ENCODE assay signal across 18 cellular contexts in the genomic region with DNA sequence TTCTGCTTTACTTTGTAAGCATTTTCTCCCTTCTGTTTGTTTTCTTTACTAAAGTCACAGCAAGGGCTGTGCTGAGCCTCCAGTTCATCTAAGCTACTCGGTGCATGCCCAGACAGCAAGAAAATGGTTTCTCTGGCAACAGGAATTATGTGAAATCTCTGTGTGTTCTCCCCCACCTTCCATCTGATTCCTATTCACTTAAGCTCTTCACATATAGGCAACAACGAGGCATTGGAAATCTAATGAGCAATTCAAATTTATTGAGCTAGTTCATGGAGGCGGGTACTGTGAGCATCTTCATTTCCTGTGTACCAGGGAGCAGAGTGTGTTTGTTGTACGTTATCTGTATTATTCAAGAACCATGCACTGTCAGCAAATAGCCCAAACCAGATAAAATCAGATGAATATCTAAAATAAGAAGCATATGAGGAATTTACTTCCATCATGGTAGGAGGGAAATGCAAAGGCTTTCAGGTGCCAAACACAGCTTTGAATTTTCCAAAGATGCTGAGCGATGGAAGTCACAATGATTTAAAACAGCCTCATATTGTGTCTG.
"Had no signal": no experiment of that assay in that cellular context is flagged by ENCODE, and none has a peak within 500 bp of the region (broad histone marks: within the 10 kb centered on the region; RNA-seq: fewer than 3 reads in every experiment).

No MANE protein-coding gene starts in this region.

- H3K9me3 Mint-ChIP-seq: memory B cell had no signal

- DNase-seq: activated CD4-positive, alpha-beta T cell treated with anti-CD3 and anti-CD28 coated beads for 48 hours; activated CD4-positive, CD25-positive, alpha-beta regulatory T cell; activated CD8-positive, alpha-beta T cell treated with anti-CD3 and anti-CD28 coated beads for 36 hours; activated naive CD4-positive, alpha-beta T cell; activated naive CD8-positive, alpha-beta T cell treated with anti-CD3 and anti-CD28 coated beads for 36 hours; activated T-cell treated with anti-CD3 and anti-CD28 coated beads, Interleukin-2, amount 50 U/mL, for 1 hour; colonic mucosa; heart right ventricle; naive thymus-derived CD8-positive, alpha-beta T cell; right cardiac atrium; stimulated activated CD4-positive, alpha-beta T cell treated with anti-CD3 and anti-CD28 coated beads, Interleukin-2, amount 100 ng/mL, for 24 hours; stimulated activated naive CD4-positive, alpha-beta T cell treated with Interleukin-2 at 50 U/mL for 16 hours; T-cell had no signal

- H3K36me3 Mint-ChIP-seq: activated naive CD8-positive, alpha-beta T cell treated with anti-CD3 and anti-CD28 coated beads for 36 hours; memory B cell; naive thymus-derived CD8-positive, alpha-beta T cell; T-cell had no signal

- H3K27ac Mint-ChIP-seq: activated CD8-positive, alpha-beta T cell treated with anti-CD3 and anti-CD28 coated beads for 36 hours; activated naive CD8-positive, alpha-beta T cell treated with anti-CD3 and anti-CD28 coated beads for 36 hours; activated T-helper 17 cell treated with anti-CD3 and anti-CD28 coated beads, Interleukin-2, amount 50 U/mL, for 72 hours; memory B cell; naive thymus-derived CD8-positive, alpha-beta T cell; T-cell had no signal

- H3K4me1 ChIP-seq: colonic mucosa, gastroesophageal sphincter, prostate gland, tibial nerve had no signal

- H3K27ac ChIP-seq: colonic mucosa, gastroesophageal sphincter, heart right ventricle, tibial nerve had no signal

- H3K36me3 ChIP-seq: colonic mucosa, gastroesophageal sphincter, heart right ventricle, prostate gland, tibial nerve had no signal

- H3K27me3 Mint-ChIP-seq: activated CD8-positive, alpha-beta T cell treated with anti-CD3 and anti-CD28 coated beads for 36 hours; activated naive CD8-positive, alpha-beta T cell treated with anti-CD3 and anti-CD28 coated beads for 36 hours; activated T-helper 17 cell treated with anti-CD3 and anti-CD28 coated beads, Interleukin-2, amount 50 U/mL, for 72 hours; memory B cell; naive thymus-derived CD8-positive, alpha-beta T cell; T-cell had no signal

- H3K27me3 ChIP-seq: colonic mucosa, gastroesophageal sphincter, heart right ventricle, tibial nerve had no signal

- H3K4me3 ChIP-seq: colonic mucosa, gastroesophageal sphincter, heart right ventricle, prostate gland, tibial nerve had no signal

- H3K9me3 ChIP-seq: colonic mucosa, gastroesophageal sphincter, heart right ventricle, prostate gland, tibial nerve had no signal

- H3K4me3 Mint-ChIP-seq: activated CD8-positive, alpha-beta T cell treated with anti-CD3 and anti-CD28 coated beads for 36 hours; activated naive CD8-positive, alpha-beta T cell treated with anti-CD3 and anti-CD28 coated beads for 36 hours; activated T-helper 17 cell treated with anti-CD3 and anti-CD28 coated beads, Interleukin-2, amount 50 U/mL, for 72 hours; memory B cell; naive thymus-derived CD8-positive, alpha-beta T cell; T-cell had no signal

- H3K4me1 Mint-ChIP-seq: activated naive CD8-positive, alpha-beta T cell treated with anti-CD3 and anti-CD28 coated beads for 36 hours; activated T-helper 17 cell treated with anti-CD3 and anti-CD28 coated beads, Interleukin-2, amount 50 U/mL, for 72 hours; memory B cell; naive thymus-derived CD8-positive, alpha-beta T cell; T-cell had no signal
